ENCODE assay signal across 9 cellular contexts in the genomic region with DNA sequence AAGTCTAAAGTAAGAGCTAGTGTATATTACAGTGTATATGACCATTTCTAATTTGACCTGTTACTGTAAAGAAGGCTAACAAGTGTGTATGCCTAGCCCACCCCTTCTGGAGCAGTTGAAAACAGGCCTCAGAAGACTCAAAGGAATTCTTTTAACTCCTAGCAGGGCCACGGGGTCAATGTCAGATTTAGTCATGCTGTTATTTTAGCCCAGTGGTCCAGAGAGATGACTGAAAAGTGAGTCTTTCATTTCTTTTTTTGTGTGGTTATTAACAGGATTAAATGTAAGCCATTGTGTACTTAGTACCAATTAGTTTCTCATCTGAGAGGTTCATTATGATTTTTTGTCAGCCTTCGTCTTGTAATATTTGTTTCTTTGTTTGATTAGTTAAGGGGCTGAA. TPM values are rescaled to one million over a fixed set of nuclear protein-coding genes. Genes with fewer than 3 reads are reported as not detected.
DNase-seq lines count a peak whose midpoint lies in the region; ATAC-seq, FAIRE-seq and TF ChIP-seq lines count a peak whose summit lies in the region.
"Had no signal": no experiment of that assay in that cellular context is flagged by ENCODE, and none has a peak within 500 bp of the region (broad histone marks: within the 10 kb centered on the region; RNA-seq: fewer than 3 reads in every experiment).

No MANE protein-coding gene starts in this region.

- no peaks in the 10 kb centered on the region for H3K27me3 Mint-ChIP-seq in CD8-positive, alpha-beta memory T cell
- no peaks in the 10 kb centered on the region for H3K27me3 Mint-ChIP-seq in progenitor cell of endocrine pancreas

- peaks cover 0 to 23% (median 10%) of the 10 kb centered on the region in 3 donors for H3K36me3 Mint-ChIP-seq in CD8-positive, alpha-beta memory T cell
- no peaks in the 10 kb centered on the region for H3K36me3 Mint-ChIP-seq in progenitor cell of endocrine pancreas (ENCODE audit: insufficient read depth)

- H3K4me3 ChIP-seq in CD8-positive, alpha-beta memory T cell (ENCODE audit: low read length) = no peak overlapping the region
- H3K4me3 ChIP-seq in fibroblast of lung (replicated peaks in 1 of 4; ENCODE audit: control extremely low read depth in 1 of 4, insufficient read depth in 1 of 4, low read depth in 3 of 4, low read length in 4 of 4) (no peak overlapping the region), uterus (no peak overlapping the region)
- H3K4me3 ChIP-seq: vagina had no signal

- no peak overlapping the region for H3K9ac ChIP-seq in fibroblast of lung (ENCODE audit: insufficient read depth, low read length)

- no peak for TF ChIP-seq CTCF in fibroblast of lung (conservative IDR thresholded peaks at IDR 0.05 in 1 of 2, IDR thresholded peaks at IDR 0.05 in 1 of 2; ENCODE audit: low read depth in 1 of 2, low read length in 2 of 2)
- no peak for TF ChIP-seq CTCF in progenitor cell of endocrine pancreas (IDR thresholded peaks at IDR 0.05; ENCODE audit: unreplicated experiment)
- TF ChIP-seq CTCF in uterus (IDR thresholded peaks at IDR 0.05) = no peak

- no peaks in the 10 kb centered on the region for H3K36me3 ChIP-seq in CD8-positive, alpha-beta memory T cell (ENCODE audit: insufficient read depth, low read length)
- no peaks in the 10 kb centered on the region for H3K36me3 ChIP-seq in fibroblast of lung (ENCODE audit: control insufficient read depth, insufficient read depth, low read length)
- no peaks in the 10 kb centered on the region for H3K36me3 ChIP-seq in uterus
- H3K36me3 ChIP-seq: vagina had no signal

- peaks cover 46 to 72% (median 70%) of the 10 kb centered on the region in 3 donors for H3K4me1 Mint-ChIP-seq in CD8-positive, alpha-beta memory T cell
- H3K4me1 Mint-ChIP-seq in progenitor cell of endocrine pancreas (ENCODE audit: low read depth) = peaks cover 5% of the 10 kb centered on the region

- H2AFZ ChIP-seq in fibroblast of lung (ENCODE audit: low read length) = no peak overlapping the region

- peak overlapping the region in 5 of 8 donors; percentile 27 to 85 (median 69) for H3K27ac Mint-ChIP-seq in CD8-positive, alpha-beta memory T cell
- no peak overlapping the region for H3K27ac Mint-ChIP-seq in progenitor cell of endocrine pancreas

- peaks cover 41% of the 10 kb centered on the region for H3K4me1 ChIP-seq in CD8-positive, alpha-beta memory T cell (ENCODE audit: insufficient read depth, low read length)
- H3K4me1 ChIP-seq in fibroblast of lung (ENCODE audit: control insufficient read depth, extremely low read depth, insufficient read depth, low read length) (peaks cover 2% of the 10 kb centered on the region), uterus (no peaks in the 10 kb centered on the region)

- H3K4me3 Mint-ChIP-seq in CD8-positive, alpha-beta memory T cell = peak overlapping the region in 3 of 7 donors; percentile 38 to 59 (median 43)
- H3K4me3 Mint-ChIP-seq in progenitor cell of endocrine pancreas (ENCODE audit: low read depth) = no peak overlapping the region

- FAIRE-seq in HTR-8/SVneo (lab: Jason Lieb, UNC) = peak; percentile 13

- no peak for TF ChIP-seq POLR2A in uterus (IDR thresholded peaks at IDR 0.05)

- no peak overlapping the region for H3K4me2 ChIP-seq in fibroblast of lung (ENCODE audit: extremely low read depth, insufficient read depth, low read length)

- peak; percentile 46 for ATAC-seq in GM19397 (IDR thresholded peaks at IDR 0.05; ENCODE audit: unreplicated experiment)

- H3K9me3 ChIP-seq in CD8-positive, alpha-beta memory T cell (ENCODE audit: low read length) = no peaks in the 10 kb centered on the region
- H3K9me3 ChIP-seq in fibroblast of lung (ENCODE audit: control insufficient read depth, insufficient read depth, low read depth, low read length) (no peaks in the 10 kb centered on the region), uterus (no peaks in the 10 kb centered on the region)
- H3K9me3 ChIP-seq: vagina had no signal

- DNase-seq in CD8-positive, alpha-beta memory T cell = no peak
- DNase-seq in HTR-8/SVneo (ENCODE audit: insufficient read length, low spot score) = no peak
- DNase-seq in fibroblast of lung (ENCODE audit: low read depth in 2 of 2) = peak; percentile 12 to 55
- no peak for DNase-seq in NCI-H1105 (lab: John Stamatoyannopoulos, UW)
- DNase-seq in progenitor cell of endocrine pancreas (ENCODE audit: low spot score, unreplicated experiment) = no peak
- no peak for DNase-seq in uterus
- no peak for DNase-seq in GDM1 (lab: John Stamatoyannopoulos, UW)

- no peak overlapping the region for H3K27ac ChIP-seq in CD8-positive, alpha-beta memory T cell (ENCODE audit: low read depth, low read length)
- no peak overlapping the region for H3K27ac ChIP-seq in fibroblast of lung (ENCODE audit: insufficient read depth, low read length)
- H3K27ac ChIP-seq in uterus = no peak overlapping the region
- H3K27ac ChIP-seq: vagina had no signal

- no peaks in the 10 kb centered on the region for H3K79me2 ChIP-seq in fibroblast of lung (ENCODE audit: control insufficient read depth, insufficient read depth, low read length)

- H4K20me1 ChIP-seq in fibroblast of lung (ENCODE audit: control insufficient read depth, extremely low read depth, insufficient read depth, low read length) = no peaks in the 10 kb centered on the region

- CTCF ChIA-PET in CD8-positive, alpha-beta memory T cell (lab: Charles Lee) = no interaction called here

- H3K27me3 ChIP-seq in CD8-positive, alpha-beta memory T cell (ENCODE audit: insufficient read depth, low read length, poor library complexity, severe bottlenecking) = no peaks in the 10 kb centered on the region
- H3K27me3 ChIP-seq in fibroblast of lung (ENCODE audit: control insufficient read depth, insufficient read depth, low read length) = no peaks in the 10 kb centered on the region
- H3K27me3 ChIP-seq in uterus = no peaks in the 10 kb centered on the region
- H3K27me3 ChIP-seq: vagina had no signal

- H3K9me3 Mint-ChIP-seq in CD8-positive, alpha-beta memory T cell = no peaks in the 10 kb centered on the region
- no peaks in the 10 kb centered on the region for H3K9me3 Mint-ChIP-seq in progenitor cell of endocrine pancreas (ENCODE audit: low read depth)

- intact Hi-C loops in uterus (cut with DNase I; ENCODE audit: low total_unique reads) = no loop called here

- POLR2A ChIA-PET in CD8-positive, alpha-beta memory T cell (lab: Charles Lee) = no interaction called here

RNA-seq across cellular contexts. Expression of a gene that starts 24.4 kb away (rescaled TPM):
- 10 to 100 TPM; 25.6 to 27.1 TPM for total RNA-seq in CD8-positive, alpha-beta memory T cell
- polyA plus RNA-seq in CD8-positive, alpha-beta memory T cell = 35.2 TPM
- total RNA-seq in fibroblast of lung (23.8 and 24.7 TPM in 2 replicates), progenitor cell of endocrine pancreas (16.6 and 16.7 TPM in 2 replicates), uterus (10 to 100 TPM; 15.6 to 37.4 (median 30.2) TPM)
- polyA plus RNA-seq in fibroblast of lung = 12.4 and 15.0 TPM in 2 replicates
- 10.2 and 11.9 TPM in 2 replicates for polyA plus RNA-seq in fibroblast of lung (2012)
- 19.5 and 37.3 TPM in 2 replicates for polyA minus RNA-seq in fibroblast of lung (ENCODE audit: low replicate concordance)

Comparison
In these comparisons a context has a peak if more than half of its experiments do, and no peak if none do; other contexts are left out.
1. DNase-seq: peak in fibroblast of lung (2 of 2); none in CD8-positive, alpha-beta memory T cell (0 of 5), HTR-8/SVneo (single experiment), NCI-H1105 (single experiment), progenitor cell of endocrine pancreas (single experiment), uterus (0 of 2) and GDM1 (single experiment).